ENCODE assay signal across 8 cellular contexts in the genomic region with DNA sequence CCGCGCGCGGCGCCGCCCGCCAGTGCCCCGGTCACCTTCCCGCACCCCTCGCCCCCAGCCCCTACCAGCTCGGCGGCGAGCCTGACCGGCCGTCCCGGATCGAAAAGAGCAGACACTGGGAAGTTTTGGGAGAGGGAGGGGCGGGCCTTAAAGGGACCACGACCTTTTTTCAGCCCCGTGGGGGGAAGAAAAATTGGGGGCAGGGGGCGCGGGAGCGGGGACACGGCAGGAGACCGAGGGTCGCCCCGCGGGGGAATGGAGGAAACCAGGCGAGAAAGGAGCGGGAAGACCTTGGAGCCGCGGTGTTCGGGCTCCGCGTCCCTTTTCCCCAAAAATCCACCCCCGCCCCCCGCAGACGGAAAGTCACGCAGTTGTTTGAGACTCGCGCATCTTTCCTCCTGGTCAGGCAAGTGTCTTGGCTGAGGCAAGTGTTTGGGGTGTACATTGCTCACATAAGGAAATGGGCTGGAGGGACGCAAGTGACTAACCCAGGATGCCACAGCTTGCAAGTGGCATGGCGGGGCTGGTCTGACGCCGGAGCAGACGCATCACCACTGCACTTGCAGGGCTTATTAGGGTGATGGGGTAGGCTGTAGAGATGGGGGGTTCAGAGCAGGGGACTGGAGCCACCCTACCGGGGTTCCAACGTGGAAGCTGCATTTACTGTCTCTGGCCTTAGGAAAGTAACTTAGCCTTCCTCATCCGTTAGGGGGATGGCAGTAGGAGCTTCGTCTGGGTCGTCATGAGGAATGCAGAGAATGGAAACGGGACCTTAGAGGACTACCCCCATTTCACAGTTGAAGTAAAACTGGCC. TPM values are rescaled to one million over a fixed set of nuclear protein-coding genes. Genes with fewer than 3 reads are reported as not detected.
DNase-seq lines count a peak whose midpoint lies in the region; ATAC-seq and TF ChIP-seq lines count a peak whose summit lies in the region.

No MANE protein-coding gene starts in this region.

- H3K27me3 ChIP-seq in right atrium auricular region: no peaks in the 10 kb centered on the region
- no peaks in the 10 kb centered on the region for H3K27me3 ChIP-seq in psoas muscle (ENCODE audit: insufficient read depth in 3 of 3, low read length in 2 of 3)

- H3K9me3 ChIP-seq in right atrium auricular region (no peaks in the 10 kb centered on the region), psoas muscle (no peaks in the 10 kb centered on the region)

- H3K27ac ChIP-seq in angular gyrus (ENCODE audit: low read depth, low read length) (peak overlapping the region; percentile 91), right atrium auricular region (peak overlapping the region; percentile 96 to 99), psoas muscle (peak overlapping the region; percentile 98)

- peaks cover 10% of the 10 kb centered on the region for H3K36me3 ChIP-seq in right atrium auricular region
- peaks cover 0 to 12% of the 10 kb centered on the region in 2 donors for H3K36me3 ChIP-seq in psoas muscle (ENCODE audit: insufficient read depth in 1 of 2, low read depth in 1 of 2)

- DNase-seq in AML-193 (lab: John Stamatoyannopoulos, UW): peak; percentile 37 to 51
- peak; percentile 64 for DNase-seq in HK-2 (ENCODE audit: unreplicated experiment)
- DNase-seq in T follicular helper cell (ENCODE audit: low read depth): peak; percentile 37
- DNase-seq in right atrium auricular region (ENCODE audit: low spot score): peak; percentile 79
- DNase-seq in psoas muscle: peak; percentile 56 to 84

- 1% methylated on average over 44 to 52 of the region's 52 CpGs for WGBS in psoas muscle, 3 donors

- intact Hi-C loops in psoas muscle (cut with DNase I): loop anchor here in 1 of 2 donors (5.0 kb wide), 1 partner anchor 40 kb away; no protein-coding TSS in a partner anchor

- H3K4me1 ChIP-seq in right atrium auricular region (peaks cover 0 to 34% of the 10 kb centered on the region in 2 donors), psoas muscle (peaks cover 22% of the 10 kb centered on the region)

- ATAC-seq in psoas muscle (no peak), GM19455 (IDR thresholded peaks at IDR 0.05; ENCODE audit: unreplicated experiment) (no peak), GM18498 (IDR thresholded peaks at IDR 0.05; ENCODE audit: unreplicated experiment) (no peak)

- TF ChIP-seq CTCF in right atrium auricular region (IDR thresholded peaks at IDR 0.05) (no peak), psoas muscle (IDR thresholded peaks at IDR 0.05) (no peak)

- H3K4me3 ChIP-seq in right atrium auricular region (peak overlapping the region; percentile 72 to 79), psoas muscle (peak overlapping the region; percentile 92)

RNA-seq across cellular contexts. Expression of a gene that starts 2.7 kb away (rescaled TPM):
- 100 to 1,000 TPM; 102 to 115 TPM for total RNA-seq in right atrium auricular region
- total RNA-seq in psoas muscle: 100 to 1,000 TPM; 151 to 229 (median 198) TPM
- 100 to 1,000 TPM; 109 to 215 (median 191) TPM for polyA plus RNA-seq in psoas muscle

RNA-seq across cellular contexts. Expression of a gene that starts 20.8 kb away (rescaled TPM):
- total RNA-seq in right atrium auricular region (100 to 1,000 TPM; 309 to 329 TPM), psoas muscle (100 to 1,000 TPM; 279 to 572 (median 404) TPM)
- polyA plus RNA-seq in psoas muscle: 100 to 1,000 TPM; 512 to 649 (median 601) TPM

RNA-seq across cellular contexts. Expression of a gene that starts 25.6 kb away (rescaled TPM):
- total RNA-seq in right atrium auricular region (1 to 10 TPM; 3.3 to 5.5 TPM), psoas muscle (1 to 10 TPM; 1.5 to 4.8 (median 2.2) TPM)
- polyA plus RNA-seq in psoas muscle: 1 to 10 TPM; 2.2 to 3.4 (median 2.2) TPM

RNA-seq across cellular contexts. Expression of a gene that starts 39.7 kb away (rescaled TPM):
- total RNA-seq in right atrium auricular region (under 1 TPM in 1 of 2 donors, not detected in 1; 0.67 TPM), psoas muscle (1 to 10 TPM in 2 of 4 donors, under 1 TPM in 2; 0.62 to 2.0 (median 0.98) TPM)
- under 1 TPM; 0.31 to 0.77 (median 0.53) TPM for polyA plus RNA-seq in psoas muscle

RNA-seq across cellular contexts. Expression of a gene that starts 47.0 kb away (rescaled TPM):
- total RNA-seq in right atrium auricular region (100 to 1,000 TPM in 1 of 2 donors, 10 to 100 TPM in 1; 91.5 to 170 TPM), psoas muscle (100 to 1,000 TPM; 133 to 180 (median 147) TPM)
- 100 to 1,000 TPM; 140 to 260 (median 204) TPM for polyA plus RNA-seq in psoas muscle
